Comparison of ENCODE assay signal across 14 cellular contexts in genomic region chr10:133390597-133391248, GRCh38. TPM values are rescaled to one million over a fixed set of nuclear protein-coding genes. Genes with fewer than 3 reads are reported as not detected.
A peak's percentile ranks its signal among the peaks of the same experiment; 100 is the strongest.
DNase-seq lines count a peak whose midpoint lies in the region; ATAC-seq, FAIRE-seq and TF ChIP-seq lines count a peak whose summit lies in the region.
"Had no signal": no experiment of that assay in that cellular context is flagged by ENCODE, and none has a peak within 500 bp of the region (broad histone marks: within the 10 kb centered on the region; RNA-seq: fewer than 3 reads in every experiment).

No MANE protein-coding gene starts in this region.

- H3K9me3 ChIP-seq in BE2C, result no peaks in the 10 kb centered on the region
- H3K9me3 ChIP-seq: Caco-2 had no signal

- peaks cover 6% of the 10 kb centered on the region for H3K36me3 Mint-ChIP-seq in activated T-helper 1 cell treated with anti-CD3 and anti-CD28 coated beads, Interleukin-12 subunit alpha, Interleukin-12 subunit beta, Interleukin-2, Interleukin-4 antibody, amounts not matched to agents 30 ng/mL and 10 ng/mL and 1 ng/mL, durations not matched to agents 14 hours and 24 hours and 36 hours (ENCODE audit: low read depth)
- H3K36me3 Mint-ChIP-seq in memory B cell, result peaks cover 4% of the 10 kb centered on the region

- H3K9me3 Mint-ChIP-seq in activated T-helper 1 cell treated with anti-CD3 and anti-CD28 coated beads, Interleukin-12 subunit alpha, Interleukin-12 subunit beta, Interleukin-2, Interleukin-4 antibody, amounts not matched to agents 30 ng/mL and 10 ng/mL and 1 ng/mL, durations not matched to agents 14 hours and 24 hours and 36 hours, result no peaks in the 10 kb centered on the region
- no peaks in the 10 kb centered on the region for H3K9me3 Mint-ChIP-seq in memory B cell
- H3K9me3 Mint-ChIP-seq: endodermal cell had no signal

- H3K27ac ChIP-seq in foreskin keratinocyte, result no peak overlapping the region
- H3K27ac ChIP-seq: VCaP had no signal

- H3K27me3 ChIP-seq in foreskin keratinocyte (no peaks in the 10 kb centered on the region), BE2C (no peaks in the 10 kb centered on the region)

- peak overlapping the region; percentile 80 for H3K4me3 Mint-ChIP-seq in activated T-helper 1 cell treated with anti-CD3 and anti-CD28 coated beads, Interleukin-12 subunit alpha, Interleukin-12 subunit beta, Interleukin-2, Interleukin-4 antibody, amounts not matched to agents 30 ng/mL and 10 ng/mL and 1 ng/mL, durations not matched to agents 14 hours and 24 hours and 36 hours
- H3K4me3 Mint-ChIP-seq in memory B cell, result peak overlapping the region; percentile 97
- H3K4me3 Mint-ChIP-seq: endodermal cell had no signal

- ATAC-seq in memory B cell (ENCODE audit: low read depth), result no peak
- ATAC-seq in foreskin keratinocyte, result no peak
- ATAC-seq in HG03139 (IDR thresholded peaks at IDR 0.05; ENCODE audit: unreplicated experiment), result no peak

- H3K4me3 ChIP-seq in BE2C (ENCODE audit: low read depth, low read length), result no peak overlapping the region

- no peak for TF ChIP-seq POLR2A in GM12891 (IDR thresholded peaks at IDR 0.05; ENCODE audit: low read depth, low read length)

- H3K36me3 ChIP-seq in BE2C, result no peaks in the 10 kb centered on the region

- peak overlapping the region; percentile 96 for H3K27ac Mint-ChIP-seq in activated T-helper 1 cell treated with anti-CD3 and anti-CD28 coated beads, Interleukin-12 subunit alpha, Interleukin-12 subunit beta, Interleukin-2, Interleukin-4 antibody, amounts not matched to agents 30 ng/mL and 10 ng/mL and 1 ng/mL, durations not matched to agents 14 hours and 24 hours and 36 hours
- H3K27ac Mint-ChIP-seq in memory B cell, result peak overlapping the region; percentile 88
- H3K27ac Mint-ChIP-seq: endodermal cell had no signal

- peak; percentile 85 for FAIRE-seq in GM12891 (lab: Jason Lieb, UNC)

- DNase-seq in 8988T, result peak; percentile 2
- no peak for DNase-seq in GM12891 (ENCODE audit: insufficient read length, low spot score)
- DNase-seq in activated T-helper 1 cell treated with anti-CD3 and anti-CD28 coated beads, Interleukin-12 subunit alpha, Interleukin-12 subunit beta, Interleukin-2, Interleukin-4 antibody, amounts not matched to agents 30 ng/mL and 10 ng/mL and 1 ng/mL, durations not matched to agents 14 hours and 24 hours and 36 hours (ENCODE audit: low spot score), result no peak
- DNase-seq in memory B cell (ENCODE audit: low spot score in 2 of 2), result no peak
- no peak for DNase-seq in foreskin keratinocyte
- DNase-seq in BE2C, result no peak
- DNase-seq in islet precursor cell, result no peak
- DNase-seq: endodermal cell; NCI-H2029; stimulated activated CD4-positive, alpha-beta T cell treated with anti-CD3 and anti-CD28 coated beads, Interleukin-12 subunit alpha, Interleukin-12 subunit beta, amount 100 ng/mL, for 4 hours had no signal

- intact Hi-C loops in activated T-helper 1 cell treated with anti-CD3 and anti-CD28 coated beads, Interleukin-12 subunit alpha, Interleukin-12 subunit beta, Interleukin-2, Interleukin-4 antibody, amounts not matched to agents 30 ng/mL and 10 ng/mL and 1 ng/mL, durations not matched to agents 14 hours and 24 hours and 36 hours (cut with micrococcal nuclease), result loop anchor here (1.0 to 10.0 kb wide), 6 partner anchors 11 to 1486 kb away; partner anchors contain the start of genes ECHS1, INPP5A, PAOX and PPP2R2D

- H3K27me3 Mint-ChIP-seq in activated T-helper 1 cell treated with anti-CD3 and anti-CD28 coated beads, Interleukin-12 subunit alpha, Interleukin-12 subunit beta, Interleukin-2, Interleukin-4 antibody, amounts not matched to agents 30 ng/mL and 10 ng/mL and 1 ng/mL, durations not matched to agents 14 hours and 24 hours and 36 hours (ENCODE audit: insufficient read depth), result no peaks in the 10 kb centered on the region
- no peaks in the 10 kb centered on the region for H3K27me3 Mint-ChIP-seq in memory B cell

- H3K4me1 Mint-ChIP-seq in activated T-helper 1 cell treated with anti-CD3 and anti-CD28 coated beads, Interleukin-12 subunit alpha, Interleukin-12 subunit beta, Interleukin-2, Interleukin-4 antibody, amounts not matched to agents 30 ng/mL and 10 ng/mL and 1 ng/mL, durations not matched to agents 14 hours and 24 hours and 36 hours (ENCODE audit: low read depth), result peaks cover 34% of the 10 kb centered on the region
- peaks cover 47% of the 10 kb centered on the region for H3K4me1 Mint-ChIP-seq in memory B cell

- TF ChIP-seq CTCF in foreskin keratinocyte (conservative IDR thresholded peaks at IDR 0.05) (no peak), BE2C (IDR thresholded peaks at IDR 0.05; ENCODE audit: low read depth, low read length) (no peak)

- H3K4me1 ChIP-seq in foreskin keratinocyte, result peaks cover 3% of the 10 kb centered on the region
- H3K4me1 ChIP-seq in BE2C, result no peaks in the 10 kb centered on the region

TF ChIP-seq in GM12891, 5 proteins besides CTCF, POLR2A, EP300 and RAD21:
- TF ChIP-seq POLR2AphosphoS5 (IDR thresholded peaks at IDR 0.05; ENCODE audit: low read depth, low read length) (no peak), TAF1 (IDR thresholded peaks at IDR 0.05; ENCODE audit: low read depth, low read length) (no peak), PAX5 (IDR thresholded peaks at IDR 0.05; ENCODE audit: insufficient read depth, low read length, severe bottlenecking) (no peak), SPI1 (IDR thresholded peaks at IDR 0.05; ENCODE audit: low read depth, low read length) (no peak), POU2F2 (IDR thresholded peaks at IDR 0.05; ENCODE audit: low read depth, low read length) (no peak)

RNA-seq across cellular contexts. Expression of gene MTG1, which starts 3.2 kb away (rescaled TPM):
- polyA plus RNA-seq in GM12891 (2012; ENCODE audit: low read depth, missing spikeins), result 24.2 TPM
- total RNA-seq in activated T-helper 1 cell treated with anti-CD3 and anti-CD28 coated beads, Interleukin-12 subunit alpha, Interleukin-12 subunit beta, Interleukin-2, Interleukin-4 antibody, amounts not matched to agents 30 ng/mL and 10 ng/mL and 1 ng/mL, durations not matched to agents 14 hours and 24 hours and 36 hours, result 64.9 and 67.9 TPM in 2 replicates
- total RNA-seq in foreskin keratinocyte, result 32.5 and 36.3 TPM in 2 replicates
- polyA plus RNA-seq in foreskin keratinocyte, result 45.9 and 49.7 TPM in 2 replicates
- polyA plus RNA-seq in BE2C (2012; ENCODE audit: insufficient read depth, insufficient read length, low read depth), result 87.1 TPM

RNA-seq across cellular contexts. Expression of gene PAOX, which starts 11.7 kb away (rescaled TPM):
- 5.3 TPM for polyA plus RNA-seq in GM12891 (2012; ENCODE audit: low read depth, missing spikeins)
- total RNA-seq in activated T-helper 1 cell treated with anti-CD3 and anti-CD28 coated beads, Interleukin-12 subunit alpha, Interleukin-12 subunit beta, Interleukin-2, Interleukin-4 antibody, amounts not matched to agents 30 ng/mL and 10 ng/mL and 1 ng/mL, durations not matched to agents 14 hours and 24 hours and 36 hours, result 6.6 and 7.5 TPM in 2 replicates
- 1.8 and 3.5 TPM in 2 replicates for total RNA-seq in foreskin keratinocyte
- 1.9 and 3.3 TPM in 2 replicates for polyA plus RNA-seq in foreskin keratinocyte
- 1.4 TPM for polyA plus RNA-seq in BE2C (2012; ENCODE audit: insufficient read depth, insufficient read length, low read depth)

RNA-seq across cellular contexts. Expression of gene ECHS1, which starts 17.6 kb away (rescaled TPM):
- polyA plus RNA-seq in GM12891 (2012; ENCODE audit: low read depth, missing spikeins), result 71.8 TPM
- 69.3 and 69.6 TPM in 2 replicates for total RNA-seq in activated T-helper 1 cell treated with anti-CD3 and anti-CD28 coated beads, Interleukin-12 subunit alpha, Interleukin-12 subunit beta, Interleukin-2, Interleukin-4 antibody, amounts not matched to agents 30 ng/mL and 10 ng/mL and 1 ng/mL, durations not matched to agents 14 hours and 24 hours and 36 hours
- 62.6 and 67.1 TPM in 2 replicates for total RNA-seq in foreskin keratinocyte
- 82.2 and 84.4 TPM in 2 replicates for polyA plus RNA-seq in foreskin keratinocyte
- polyA plus RNA-seq in BE2C (2012; ENCODE audit: insufficient read depth, insufficient read length, low read depth), result 102 TPM

RNA-seq across cellular contexts. Expression of gene FUOM, which starts 32.9 kb away (rescaled TPM):
- polyA plus RNA-seq in GM12891 (2012; ENCODE audit: low read depth, missing spikeins), result 15.4 TPM
- 45.4 and 51.8 TPM in 2 replicates for total RNA-seq in activated T-helper 1 cell treated with anti-CD3 and anti-CD28 coated beads, Interleukin-12 subunit alpha, Interleukin-12 subunit beta, Interleukin-2, Interleukin-4 antibody, amounts not matched to agents 30 ng/mL and 10 ng/mL and 1 ng/mL, durations not matched to agents 14 hours and 24 hours and 36 hours
- total RNA-seq in foreskin keratinocyte, result 22.0 and 33.7 TPM in 2 replicates
- 29.7 and 50.2 TPM in 2 replicates for polyA plus RNA-seq in foreskin keratinocyte
- 30.6 TPM for polyA plus RNA-seq in BE2C (2012; ENCODE audit: insufficient read depth, insufficient read length, low read depth)

RNA-seq across cellular contexts. Expression of gene SPRN, which starts 33.7 kb away (rescaled TPM):
- polyA plus RNA-seq in GM12891 (2012; ENCODE audit: low read depth, missing spikeins), result 0.49 TPM
- not detected in 2 replicates for total RNA-seq in activated T-helper 1 cell treated with anti-CD3 and anti-CD28 coated beads, Interleukin-12 subunit alpha, Interleukin-12 subunit beta, Interleukin-2, Interleukin-4 antibody, amounts not matched to agents 30 ng/mL and 10 ng/mL and 1 ng/mL, durations not matched to agents 14 hours and 24 hours and 36 hours
- not detected in 2 replicates for total RNA-seq in foreskin keratinocyte
- not detected in 2 replicates for polyA plus RNA-seq in foreskin keratinocyte
- 8.7 TPM for polyA plus RNA-seq in BE2C (2012; ENCODE audit: insufficient read depth, insufficient read length, low read depth)
- total RNA-seq: Caco-2, HT-29 had no signal
